In genomic region chr22:23093090-23093788, GRCh38 we compare ENCODE assay signal across 25 cellular contexts. TPM values are rescaled to one million over a fixed set of nuclear protein-coding genes. Genes with fewer than 3 reads are reported as not detected.
"Had no signal": no experiment of that assay in that cellular context is flagged by ENCODE, and none has a peak within 500 bp of the region (broad histone marks: within the 10 kb centered on the region; RNA-seq: fewer than 3 reads in every experiment).

No MANE protein-coding gene starts in this region.

- ATAC-seq: sciatic nerve; stimulated activated memory B cell treated with anti-CD40 and anti-IgM and Interleukin-4, amounts not matched to agents 10 μg/mL and 1 μg/mL and 100 μg/mL, for 72 hours had no signal

- H3K27ac Mint-ChIP-seq: activated naive CD8-positive, alpha-beta T cell treated with anti-CD3 and anti-CD28 coated beads for 36 hours; activated T-helper 1 cell treated with anti-CD3 and anti-CD28 coated beads, Interleukin-12 subunit alpha, Interleukin-12 subunit beta, Interleukin-2, Interleukin-4 antibody, amounts not matched to agents 30 ng/mL and 10 ng/mL and 1 ng/mL, durations not matched to agents 14 hours and 24 hours and 36 hours; endodermal cell; stimulated activated memory B cell treated with anti-CD40 and anti-IgM and Interleukin-4, amounts not matched to agents 10 μg/mL and 1 μg/mL and 100 μg/mL, for 72 hours had no signal

- H3K27me3 Mint-ChIP-seq: activated naive CD8-positive, alpha-beta T cell treated with anti-CD3 and anti-CD28 coated beads for 36 hours; stimulated activated memory B cell treated with anti-CD40 and anti-IgM and Interleukin-4, amounts not matched to agents 10 μg/mL and 1 μg/mL and 100 μg/mL, for 72 hours had no signal

- H3K36me3 ChIP-seq: ovary, tibial artery, vagina had no signal

- H3K9me3 ChIP-seq: ovary, tibial artery, vagina had no signal

- H3K4me3 ChIP-seq: lung, ovary, smooth muscle cell, tibial artery, vagina had no signal

- H3K4me3 Mint-ChIP-seq: activated naive CD8-positive, alpha-beta T cell treated with anti-CD3 and anti-CD28 coated beads for 36 hours; activated T-helper 1 cell treated with anti-CD3 and anti-CD28 coated beads, Interleukin-12 subunit alpha, Interleukin-12 subunit beta, Interleukin-2, Interleukin-4 antibody, amounts not matched to agents 30 ng/mL and 10 ng/mL and 1 ng/mL, durations not matched to agents 14 hours and 24 hours and 36 hours; endodermal cell; stimulated activated memory B cell treated with anti-CD40 and anti-IgM and Interleukin-4, amounts not matched to agents 10 μg/mL and 1 μg/mL and 100 μg/mL, for 72 hours had no signal

- DNase-seq: activated CD4-positive, CD25-positive, alpha-beta regulatory T cell treated with anti-CD3 and anti-CD28 coated beads, Interleukin-2, amount 50 U/mL, for 72 hours; activated naive CD8-positive, alpha-beta T cell treated with anti-CD3 and anti-CD28 coated beads for 36 hours; amniotic stem cell; endodermal cell; foreskin melanocyte; glutamatergic neuron; hippocampal formation; midbrain; ovary; stimulated activated CD4-positive, alpha-beta T cell treated with anti-CD3 and anti-CD28 coated beads, Interleukin-4, amount 100 ng/mL, for 24 hours; SW 1271; T-helper 2 cell; tibial artery had no signal

- H3K27ac ChIP-seq: epithelial cell of prostate, ovary, tibial artery, vagina, VCaP had no signal

- H3K9me3 Mint-ChIP-seq: activated naive CD8-positive, alpha-beta T cell treated with anti-CD3 and anti-CD28 coated beads for 36 hours; activated T-helper 1 cell treated with anti-CD3 and anti-CD28 coated beads, Interleukin-12 subunit alpha, Interleukin-12 subunit beta, Interleukin-2, Interleukin-4 antibody, amounts not matched to agents 30 ng/mL and 10 ng/mL and 1 ng/mL, durations not matched to agents 14 hours and 24 hours and 36 hours; endodermal cell; stimulated activated memory B cell treated with anti-CD40 and anti-IgM and Interleukin-4, amounts not matched to agents 10 μg/mL and 1 μg/mL and 100 μg/mL, for 72 hours had no signal

- H3K27me3 ChIP-seq: ovary, tibial artery, vagina had no signal

- H3K36me3 Mint-ChIP-seq: activated naive CD8-positive, alpha-beta T cell treated with anti-CD3 and anti-CD28 coated beads for 36 hours; stimulated activated memory B cell treated with anti-CD40 and anti-IgM and Interleukin-4, amounts not matched to agents 10 μg/mL and 1 μg/mL and 100 μg/mL, for 72 hours had no signal

- H3K4me1 Mint-ChIP-seq: activated naive CD8-positive, alpha-beta T cell treated with anti-CD3 and anti-CD28 coated beads for 36 hours; stimulated activated memory B cell treated with anti-CD40 and anti-IgM and Interleukin-4, amounts not matched to agents 10 μg/mL and 1 μg/mL and 100 μg/mL, for 72 hours had no signal

RNA-seq across cellular contexts. Expression of gene RSPH14, which starts 48.6 kb away (rescaled TPM):
- total RNA-seq: activated CD8-positive, alpha-beta memory T cell treated with anti-CD3 and anti-CD28 coated beads for 36 hours; activated T-helper 1 cell treated with anti-CD3 and anti-CD28 coated beads, Interleukin-12 subunit alpha, Interleukin-12 subunit beta, Interleukin-2, Interleukin-4 antibody, amounts not matched to agents 30 ng/mL and 10 ng/mL and 1 ng/mL, durations not matched to agents 14 hours and 24 hours and 36 hours; cardiac septum; myocyte; smooth muscle cell; vagina had no signal
- polyA plus RNA-seq: fibroblast of lung had no signal
